Comparison of ENCODE assay signal across 12 cellular contexts in genomic region chr1:228073870-228074545, GRCh38. TPM values are rescaled to one million over a fixed set of nuclear protein-coding genes. Genes with fewer than 3 reads are reported as not detected.
A peak's percentile ranks its signal among the peaks of the same experiment; 100 is the strongest.
DNase-seq lines count a peak whose midpoint lies in the region; ATAC-seq, FAIRE-seq and TF ChIP-seq lines count a peak whose summit lies in the region.
"Had no signal": no experiment of that assay in that cellular context is flagged by ENCODE, and none has a peak within 500 bp of the region (broad histone marks: within the 10 kb centered on the region; RNA-seq: fewer than 3 reads in every experiment).

No MANE protein-coding gene starts in this region.

- H3K79me1 ChIP-seq in mesendoderm (ENCODE audit: low read length), result no peaks in the 10 kb centered on the region

- H3K27me3 ChIP-seq in WERI-Rb-1 (ENCODE audit: insufficient read depth, low read depth, severe bottlenecking) (no peaks in the 10 kb centered on the region), mesendoderm (ENCODE audit: insufficient read depth, low read length, poor library complexity) (peaks cover 13% of the 10 kb centered on the region)

- TF ChIP-seq POLR2A in GM12891 (IDR thresholded peaks at IDR 0.05; ENCODE audit: low read depth, low read length), result no peak

- no peak overlapping the region for H4K5ac ChIP-seq in mesendoderm (ENCODE audit: low read length)

- no peak for FAIRE-seq in GM12891 (lab: Jason Lieb, UNC)

- H3K27ac ChIP-seq in WERI-Rb-1 (no peak overlapping the region), mesendoderm (ENCODE audit: low read depth, low read length) (no peak overlapping the region)

- no peak overlapping the region for H3K4me2 ChIP-seq in mesendoderm (ENCODE audit: low read length)

- no peak overlapping the region for H2AK5ac ChIP-seq in mesendoderm (ENCODE audit: low read length)

- H3K23ac ChIP-seq in mesendoderm (ENCODE audit: low read length), result no peak overlapping the region

- H3K9me3 ChIP-seq in WERI-Rb-1 (ENCODE audit: severe bottlenecking), result no peaks in the 10 kb centered on the region

- DNase-seq in DMS79 treated with DMSO at 0.1 percent for 48 hours (lab: John Stamatoyannopoulos, UW) (peak; percentile 54), KBM-7 (peak; percentile 53), WERI-Rb-1 (peak; percentile 31), mesendoderm (peak; percentile 64), GM12891 (ENCODE audit: insufficient read length, low spot score) (no peak), ureter (ENCODE audit: low spot score) (no peak), pons (ENCODE audit: low spot score) (no peak)
- DNase-seq: activated CD4-positive, alpha-beta T cell treated with anti-CD3 and anti-CD28 coated beads for 1 hour; central memory CD4-positive, alpha-beta T cell; NCI-H226; stimulated activated naive CD4-positive, alpha-beta T cell treated with Interleukin-2 at 50 U/mL for 16 hours had no signal

- H3K9ac ChIP-seq in mesendoderm (ENCODE audit: low read length), result no peak overlapping the region

- no peak overlapping the region for H2BK15ac ChIP-seq in mesendoderm (replicated peaks; ENCODE audit: low read depth)

- no peak overlapping the region for H4K8ac ChIP-seq in mesendoderm (ENCODE audit: low read depth, low read length)

- H3K56ac ChIP-seq in mesendoderm (ENCODE audit: low read length), result no peak overlapping the region

- no peak overlapping the region for H3K18ac ChIP-seq in mesendoderm (ENCODE audit: low read length)

- H2BK5ac ChIP-seq in mesendoderm (ENCODE audit: low read length), result no peak overlapping the region

- no peak overlapping the region for H3K4me3 ChIP-seq in WERI-Rb-1 (ENCODE audit: low read depth, low read length)
- H3K4me3 ChIP-seq in mesendoderm (ENCODE audit: low read length), result no peak overlapping the region

- WGBS in mesendoderm (ENCODE audit: extremely low coverage, insufficient coverage, low lambda C conversion rate), result no CpG with 5 or more reads among the region's 16 CpGs

- no peaks in the 10 kb centered on the region for H3K79me2 ChIP-seq in mesendoderm (ENCODE audit: control insufficient read depth, insufficient read depth, low read length)

- no peak for ATAC-seq in GM19328 (IDR thresholded peaks at IDR 0.05; ENCODE audit: unreplicated experiment)

- in situ Hi-C loops in KBM-7 (cut with MboI; ENCODE audit: low pct_unique_long_range_greater_than_20kb, low sequenced_read_pairs), result loop anchor here (10.0 kb wide), 1 partner anchor 59 kb away; no protein-coding TSS in a partner anchor

- no peak overlapping the region for H3K4ac ChIP-seq in mesendoderm (ENCODE audit: low read depth, low read length)

- no peaks in the 10 kb centered on the region for H3K4me1 ChIP-seq in mesendoderm (ENCODE audit: control insufficient read depth, low read depth, low read length)

- peak; percentile 54 for TF ChIP-seq CTCF in WERI-Rb-1 (IDR thresholded peaks at IDR 0.05; ENCODE audit: low read depth, low read length)

- no peak overlapping the region for H2BK120ac ChIP-seq in mesendoderm (ENCODE audit: low read depth, low read length)

- no peaks in the 10 kb centered on the region for H3K36me3 ChIP-seq in WERI-Rb-1
- no peaks in the 10 kb centered on the region for H3K36me3 ChIP-seq in mesendoderm (ENCODE audit: control insufficient read depth, insufficient read depth, low read length)

TF ChIP-seq in GM12891, 5 proteins besides CTCF, POLR2A, EP300 and RAD21:
- TF ChIP-seq TAF1 (IDR thresholded peaks at IDR 0.05; ENCODE audit: low read depth, low read length) (no peak), POLR2AphosphoS5 (IDR thresholded peaks at IDR 0.05; ENCODE audit: low read depth, low read length) (no peak), PAX5 (IDR thresholded peaks at IDR 0.05; ENCODE audit: insufficient read depth, low read length, severe bottlenecking) (no peak), POU2F2 (IDR thresholded peaks at IDR 0.05; ENCODE audit: low read depth, low read length) (no peak), SPI1 (IDR thresholded peaks at IDR 0.05; ENCODE audit: low read depth, low read length) (no peak)
TF ChIP-seq in GM12891: peak in this region for 0.

RNA-seq across cellular contexts. Expression of gene ARF1, which starts 8.5 kb away (rescaled TPM):
- 264 TPM for polyA plus RNA-seq in mesendoderm (2013, experiment 1 of 2)
- 266 TPM for polyA plus RNA-seq in mesendoderm (2013, experiment 2 of 2)
- polyA plus RNA-seq in GM12891 (2012; ENCODE audit: low read depth, missing spikeins), result 202 TPM
- 361 TPM for total RNA-seq in ureter

RNA-seq across cellular contexts. Expression of gene C1orf35, which starts 29.1 kb away (rescaled TPM):
- 23.0 TPM for polyA plus RNA-seq in mesendoderm (2013, experiment 1 of 2)
- polyA plus RNA-seq in mesendoderm (2013, experiment 2 of 2), result 22.1 TPM
- polyA plus RNA-seq in GM12891 (2012; ENCODE audit: low read depth, missing spikeins), result 12.0 TPM
- 16.5 TPM for total RNA-seq in ureter

RNA-seq across cellular contexts. Expression of gene MRPL55, which starts 35.1 kb away (rescaled TPM):
- polyA plus RNA-seq in mesendoderm (2013, experiment 1 of 2), result 64.4 TPM
- polyA plus RNA-seq in mesendoderm (2013, experiment 2 of 2), result 65.3 TPM
- 46.6 TPM for polyA plus RNA-seq in GM12891 (2012; ENCODE audit: low read depth, missing spikeins)
- total RNA-seq in ureter, result 43.7 TPM

Comparison
In these comparisons a context has a peak if more than half of its experiments do, and no peak if none do; other contexts are left out.
1. DNase-seq: peak in DMS79 treated with DMSO at 0.1 percent for 48 hours (single experiment), KBM-7 (single experiment), WERI-Rb-1 (single experiment) and mesendoderm (single experiment); none in GM12891 (single experiment), ureter (single experiment) and pons (single experiment).